Comparison of ENCODE assay signal across 9 cellular contexts in genomic region chr19:43625918-43626579, GRCh38. TPM values are rescaled to one million over a fixed set of nuclear protein-coding genes. Genes with fewer than 3 reads are reported as not detected.
DNase-seq lines count a peak whose midpoint lies in the region; ATAC-seq and TF ChIP-seq lines count a peak whose summit lies in the region.
"Had no signal": no experiment of that assay in that cellular context is flagged by ENCODE, and none has a peak within 500 bp of the region (broad histone marks: within the 10 kb centered on the region; RNA-seq: fewer than 3 reads in every experiment).

No MANE protein-coding gene starts in this region.

- ATAC-seq in HG03460 (IDR thresholded peaks at IDR 0.05; ENCODE audit: unreplicated experiment): no peak
- ATAC-seq in HG03469 (IDR thresholded peaks at IDR 0.05; ENCODE audit: unreplicated experiment): no peak

- TF ChIP-seq CTCF in Calu3 (IDR thresholded peaks at IDR 0.05; ENCODE audit: unreplicated experiment) (no peak), fibroblast of mammary gland (conservative IDR thresholded peaks at IDR 0.05; ENCODE audit: control insufficient read depth, insufficient read depth, low read depth, low read length) (no peak)

- CTCF ChIA-PET in Calu3 (lab: Charles Lee): interaction anchor here (0.5 kb wide), 1 partner anchor 190 kb away, joined by 4 read pairs; no protein-coding TSS in a partner anchor

- no peaks in the 10 kb centered on the region for H3K9me3 Mint-ChIP-seq in Calu3 (ENCODE audit: low read depth, unreplicated experiment)

- no peak overlapping the region for H3K4me3 Mint-ChIP-seq in Calu3 (ENCODE audit: low read depth, unreplicated experiment)

- intact Hi-C loops in Calu3 (cut with micrococcal nuclease; ENCODE audit: unreplicated experiment): no loop called here

- DNase-seq in Calu3: peak; percentile 33
- DNase-seq in MG63: peak; percentile 45
- peak; percentile 50 for DNase-seq in fibroblast of mammary gland (ENCODE audit: low read depth)
- DNase-seq in activated CD4-positive, CD25-positive, alpha-beta regulatory T cell (lab: John Stamatoyannopoulos, UW): no peak
- DNase-seq: EL, kidney, NCI-H226 had no signal

- no peaks in the 10 kb centered on the region for H3K27me3 Mint-ChIP-seq in Calu3 (ENCODE audit: unreplicated experiment)

- H3K36me3 Mint-ChIP-seq in Calu3 (ENCODE audit: insufficient read depth, unreplicated experiment): peaks cover 10% of the 10 kb centered on the region

- no peaks in the 10 kb centered on the region for H3K36me3 ChIP-seq in MG63

- H3K9me3 ChIP-seq in MG63: no peaks in the 10 kb centered on the region

- H3K4me1 Mint-ChIP-seq in Calu3 (ENCODE audit: low read depth, unreplicated experiment): no peaks in the 10 kb centered on the region

- H3K4me3 ChIP-seq in MG63 (no peak overlapping the region), fibroblast of mammary gland (ENCODE audit: control insufficient read depth, low read depth, low read length) (no peak overlapping the region)

- BruUV-seq in Calu3 (replicated peaks; lab: Mats Ljungman, UMichigan): no TSS peak

- no peaks in the 10 kb centered on the region; the same call in 1 of the 2 replicates for H3K27me3 ChIP-seq in MG63

- no peak overlapping the region for H3K27ac Mint-ChIP-seq in Calu3 (ENCODE audit: unreplicated experiment)

RNA-seq across cellular contexts. Expression of gene ZNF428, which starts 6.6 kb away (rescaled TPM):
- total RNA-seq in Calu3 (2022): 32.8 and 33.2 TPM in 2 replicates
- 45.8 and 101 TPM in 2 replicates for total RNA-seq in MG63 (2014; rRNA removed; shearing (Covaris generic); ENCODE audit: low replicate concordance)

RNA-seq across cellular contexts. Expression of gene CADM4, which starts 13.6 kb away (rescaled TPM):
- 14.5 and 17.5 TPM in 2 replicates for total RNA-seq in Calu3 (2022)
- 0.22 and 3.0 TPM in 2 replicates for total RNA-seq in MG63 (2014; rRNA removed; shearing (Covaris generic); ENCODE audit: low replicate concordance)

RNA-seq across cellular contexts. Expression of gene SRRM5, which starts 14.2 kb away (rescaled TPM):
- 1.9 and 2.0 TPM in 2 replicates for total RNA-seq in Calu3 (2022)
- not detected in 2 replicates for total RNA-seq in MG63 (2014; rRNA removed; shearing (Covaris generic); ENCODE audit: low replicate concordance)

RNA-seq across cellular contexts. Expression of gene ZNF576, which starts 29.7 kb away (rescaled TPM):
- 19.4 and 20.7 TPM in 2 replicates for total RNA-seq in Calu3 (2022)
- total RNA-seq in MG63 (2014; rRNA removed; shearing (Covaris generic); ENCODE audit: low replicate concordance): 15.9 and 26.1 TPM in 2 replicates

RNA-seq across cellular contexts. Expression of gene IRGQ, which starts 30.1 kb away (rescaled TPM):
- total RNA-seq in Calu3 (2022): 34.2 and 36.1 TPM in 2 replicates
- total RNA-seq in MG63 (2014; rRNA removed; shearing (Covaris generic); ENCODE audit: low replicate concordance): 13.3 and 16.9 TPM in 2 replicates

Comparison
In these comparisons a context has a peak if more than half of its experiments do, and no peak if none do; other contexts are left out.
1. DNase-seq: peak in Calu3 (single experiment), MG63 (single experiment) and fibroblast of mammary gland (single experiment); none in activated CD4-positive, CD25-positive, alpha-beta regulatory T cell (0 of 4).